15 cellular contexts compared by ENCODE assay signal in the genomic region with DNA sequence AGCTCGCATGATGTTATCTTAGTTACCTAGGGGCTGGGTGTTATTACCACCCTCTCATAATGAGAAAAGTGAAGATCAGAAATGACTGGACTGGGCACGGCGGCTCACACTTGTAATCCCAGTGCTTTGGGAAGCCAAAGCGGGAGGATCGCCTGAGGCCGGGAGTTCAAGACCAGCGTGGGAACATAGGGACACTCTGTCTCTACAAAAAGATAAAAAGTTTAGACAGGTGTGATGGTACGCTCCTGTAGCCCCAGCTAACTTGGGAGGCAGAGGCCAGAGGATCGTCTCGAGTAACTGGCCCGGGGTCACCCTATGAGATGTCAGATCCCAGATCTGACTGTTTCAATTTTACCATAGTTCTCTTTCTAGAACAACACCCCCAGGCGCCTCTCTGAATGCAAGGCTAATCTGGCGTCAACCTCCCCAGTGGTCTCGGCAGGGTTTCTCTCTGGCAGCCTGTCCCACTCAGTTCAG. TPM values are rescaled to one million over a fixed set of nuclear protein-coding genes. Genes with fewer than 3 reads are reported as not detected.
DNase-seq lines count a peak whose midpoint lies in the region; TF ChIP-seq lines count a peak whose summit lies in the region.
"Had no signal": no experiment of that assay in that cellular context is flagged by ENCODE, and none has a peak within 500 bp of the region (broad histone marks: within the 10 kb centered on the region; RNA-seq: fewer than 3 reads in every experiment).

No MANE protein-coding gene starts in this region.

- H3K4me2 ChIP-seq in OCI-LY3 (ENCODE audit: low read length) (peak overlapping the region; percentile 85), mesenchymal stem cell (ENCODE audit: low read length, poor library complexity, severe bottlenecking) (no peak overlapping the region)

- no peak overlapping the region for H2BK5ac ChIP-seq in mesenchymal stem cell (ENCODE audit: low read depth, low read length, poor library complexity, severe bottlenecking)

- no peak for TF ChIP-seq EP300 in tibial nerve (IDR thresholded peaks at IDR 0.05)

- DNase-seq in activated CD8-positive, alpha-beta memory T cell treated with anti-CD3 and anti-CD28 coated beads, Interleukin-2, amount 50 U/mL, for 48 hours = peak; percentile 68
- DNase-seq in activated CD8-positive, alpha-beta memory T cell treated with anti-CD3 and anti-CD28 coated beads, Interleukin-2, amount 50 U/mL, for 4 hours = no peak
- DNase-seq in colonic mucosa (peak; percentile 13), tibial nerve (ENCODE audit: low spot score in 2 of 2) (no peak), mesenchymal stem cell (no peak), activated gamma-delta T cell (lab: John Stamatoyannopoulos, UW) (no peak)
- DNase-seq in stimulated activated CD8-positive, alpha-beta memory T cell treated with anti-CD3 and anti-CD28 coated beads, Interleukin-7, amount 100 ng/mL, for 48 hours (ENCODE audit: extremely low read depth in 1 of 2, low read depth in 1 of 2) = peak; percentile 23 to 47
- DNase-seq: left lung, MG63 had no signal

- no peaks in the 10 kb centered on the region for H3K9me3 ChIP-seq in OCI-LY3 (ENCODE audit: insufficient read depth, low read length)
- H3K9me3 ChIP-seq in colonic mucosa = no peaks in the 10 kb centered on the region
- no peaks in the 10 kb centered on the region for H3K9me3 ChIP-seq in tibial nerve
- no peaks in the 10 kb centered on the region for H3K9me3 ChIP-seq in mesenchymal stem cell (ENCODE audit: control insufficient read depth, low read length)
- H3K9me3 ChIP-seq: HAP-1, left lung, MG63 had no signal

- no peaks in the 10 kb centered on the region for H3K79me2 ChIP-seq in OCI-LY3 (ENCODE audit: low read length)

- H2BK12ac ChIP-seq in mesenchymal stem cell (ENCODE audit: low read length in 2 of 2) = no peak overlapping the region

- no peak overlapping the region for H3K4ac ChIP-seq in mesenchymal stem cell (ENCODE audit: low read depth in 1 of 2, low read length in 2 of 2)

- no peak overlapping the region for H3K14ac ChIP-seq in mesenchymal stem cell (ENCODE audit: low read length in 2 of 2)

- H4K91ac ChIP-seq in mesenchymal stem cell (ENCODE audit: low read length) = no peak overlapping the region

- no peak overlapping the region for H3K23ac ChIP-seq in mesenchymal stem cell (ENCODE audit: low read length in 2 of 2)

- H3K27me3 ChIP-seq in OCI-LY3 (ENCODE audit: low read depth, low read length) (peaks cover 72% of the 10 kb centered on the region), colonic mucosa (no peaks in the 10 kb centered on the region), tibial nerve (no peaks in the 10 kb centered on the region), mesenchymal stem cell (ENCODE audit: control insufficient read depth in 1 of 2, insufficient read depth in 1 of 2, low read length in 2 of 2) (peaks cover 16 to 27% of the 10 kb centered on the region in 2 experiments)

- no peak overlapping the region for H2AK5ac ChIP-seq in mesenchymal stem cell (ENCODE audit: low read length, severe bottlenecking)

- no peak for TF ChIP-seq POLR2A in tibial nerve (IDR thresholded peaks at IDR 0.05)

- H3K4me1 ChIP-seq in OCI-LY3 (ENCODE audit: low read length) (peaks cover 49% of the 10 kb centered on the region), colonic mucosa (no peaks in the 10 kb centered on the region), tibial nerve (peaks cover 0 to 36% (median 22%) of the 10 kb centered on the region in 4 donors), mesenchymal stem cell (ENCODE audit: control insufficient read depth, insufficient read depth, low read depth, low read length) (peaks cover 26% of the 10 kb centered on the region)

- no peak overlapping the region for H2BK15ac ChIP-seq in mesenchymal stem cell (ENCODE audit: low read depth, poor library complexity, severe bottlenecking)

- H3K18ac ChIP-seq in mesenchymal stem cell (ENCODE audit: low read depth in 1 of 2, low read length in 2 of 2) = no peak overlapping the region

- WGBS in tibial nerve, 2 donors = 83 to 86% methylated on average over 14 of the region's 14 CpGs
- 94% methylated on average over 14 of the region's 14 CpGs for WGBS in mesenchymal stem cell

- H2BK120ac ChIP-seq in mesenchymal stem cell (ENCODE audit: low read depth, low read length) = no peak overlapping the region

- peak overlapping the region; percentile 83 for H3K4me3 ChIP-seq in OCI-LY3 (ENCODE audit: low read length)
- H3K4me3 ChIP-seq in colonic mucosa = no peak overlapping the region
- no peak overlapping the region for H3K4me3 ChIP-seq in tibial nerve
- no peak overlapping the region for H3K4me3 ChIP-seq in mesenchymal stem cell (ENCODE audit: insufficient read depth in 1 of 2, low read depth in 1 of 2, low read length in 2 of 2)
- H3K4me3 ChIP-seq: left lung, MG63 had no signal

- H3K27ac ChIP-seq in OCI-LY3 (ENCODE audit: low read length) (peak overlapping the region; percentile 65), colonic mucosa (no peak overlapping the region), tibial nerve (peak overlapping the region in 1 of 4 donors; percentile 93), mesenchymal stem cell (ENCODE audit: low read length, poor library complexity, severe bottlenecking) (no peak overlapping the region)
- H3K27ac ChIP-seq: left lung, SK-N-MC had no signal

- H4K20me1 ChIP-seq in OCI-LY3 (ENCODE audit: insufficient read depth, low read length) = peaks cover 48% of the 10 kb centered on the region

- H3K36me3 ChIP-seq in OCI-LY3 (replicated peaks; ENCODE audit: low read depth, low read length) = no peaks in the 10 kb centered on the region
- no peaks in the 10 kb centered on the region for H3K36me3 ChIP-seq in colonic mucosa
- no peaks in the 10 kb centered on the region for H3K36me3 ChIP-seq in tibial nerve
- peaks cover 0 to 4% of the 10 kb centered on the region in 2 experiments for H3K36me3 ChIP-seq in mesenchymal stem cell (ENCODE audit: control insufficient read depth in 1 of 2, insufficient read depth in 2 of 2, low read depth in 1 of 2, low read length in 2 of 2)
- H3K36me3 ChIP-seq: HAP-1, left lung, MG63 had no signal

- 0 out of 2 replicates have a peak overlapping the region, but pooled peaks have one; percentile 3 for H3K9ac ChIP-seq in OCI-LY3 (ENCODE audit: low read length)
- H3K9ac ChIP-seq in colonic mucosa (ENCODE audit: low read depth in 2 of 2, low read length in 2 of 2) = no peak overlapping the region
- H3K9ac ChIP-seq in mesenchymal stem cell (ENCODE audit: low read length) = no peak overlapping the region

- H2AFZ ChIP-seq in OCI-LY3 (ENCODE audit: low read depth, low read length) (no peak overlapping the region), mesenchymal stem cell (ENCODE audit: low read depth, low read length) (no peak overlapping the region)

- H3K79me1 ChIP-seq in mesenchymal stem cell (replicated peaks; ENCODE audit: low read length, poor library complexity, severe bottlenecking) = peaks cover 20% of the 10 kb centered on the region

- H4K8ac ChIP-seq in mesenchymal stem cell (ENCODE audit: low read length) = no peak overlapping the region

- TF ChIP-seq CTCF in OCI-LY3 (IDR thresholded peaks at IDR 0.05; ENCODE audit: low read depth, low read length) (no peak), colonic mucosa (IDR thresholded peaks at IDR 0.05) (no peak), tibial nerve (IDR thresholded peaks at IDR 0.05) (no peak)

- intact Hi-C loops in colonic mucosa (cut with DNase I) = no loop called here

RNA-seq across cellular contexts. Expression of a gene that starts 1.9 kb away (rescaled TPM):
- total RNA-seq in colonic mucosa (1 to 10 TPM; 1.9 to 2.5 TPM), tibial nerve (10 to 100 TPM; 17.4 to 30.4 (median 24.5) TPM)
- polyA plus RNA-seq in mesenchymal stem cell (2013, experiment 1 of 2) = 4.5 TPM
- polyA plus RNA-seq in mesenchymal stem cell (2013, experiment 2 of 2) = 4.8 TPM

RNA-seq across cellular contexts. Expression of a gene that starts 4.2 kb away (rescaled TPM):
- 1 to 10 TPM; 1.4 to 3.0 TPM for total RNA-seq in colonic mucosa
- total RNA-seq in tibial nerve = 1 to 10 TPM in 2 of 4 donors, under 1 TPM in 1, not detected in 1; 0.22 to 3.3 (median 1.2) TPM
- polyA plus RNA-seq in mesenchymal stem cell (2013, experiment 1 of 2) = not detected
- not detected for polyA plus RNA-seq in mesenchymal stem cell (2013, experiment 2 of 2)
- total RNA-seq: A673, fibroblast of villous mesenchyme, renal cortical epithelial cell had no signal

RNA-seq across cellular contexts. Expression of a gene that starts 52.0 kb away (rescaled TPM):
- total RNA-seq in colonic mucosa (100 to 1,000 TPM; 121 to 141 TPM), tibial nerve (10 to 100 TPM; 22.8 to 33.1 (median 29.1) TPM)
- 29.6 TPM for polyA plus RNA-seq in mesenchymal stem cell (2013, experiment 1 of 2)
- 29.7 TPM for polyA plus RNA-seq in mesenchymal stem cell (2013, experiment 2 of 2)

Comparison
In these comparisons a context has a peak if more than half of its experiments do, and no peak if none do; other contexts are left out.
1. DNase-seq: peak in activated CD8-positive, alpha-beta memory T cell treated with anti-CD3 and anti-CD28 coated beads, Interleukin-2, amount 50 U/mL, for 48 hours (single experiment), colonic mucosa (single experiment) and stimulated activated CD8-positive, alpha-beta memory T cell treated with anti-CD3 and anti-CD28 coated beads, Interleukin-7, amount 100 ng/mL, for 48 hours (2 of 2); none in activated CD8-positive, alpha-beta memory T cell treated with anti-CD3 and anti-CD28 coated beads, Interleukin-2, amount 50 U/mL, for 4 hours (single experiment), tibial nerve (0 of 2), mesenchymal stem cell (single experiment) and activated gamma-delta T cell (single experiment).
2. RNA of a gene that starts 1.9 kb away (total RNA-seq): 17.4 to 30.4 TPM in tibial nerve; 1.9 to 2.5 TPM in colonic mucosa; every median in the first group is over 4 times any median in the second.